In genomic region chr17:38568845-38569510, GRCh38 we compare ENCODE assay signal across 25 cellular contexts. TPM values are rescaled to one million over a fixed set of nuclear protein-coding genes. Genes with fewer than 3 reads are reported as not detected.
DNase-seq lines count a peak whose midpoint lies in the region; FAIRE-seq and TF ChIP-seq lines count a peak whose summit lies in the region.
"Had no signal": no experiment of that assay in that cellular context is flagged by ENCODE, and none has a peak within 500 bp of the region (broad histone marks: within the 10 kb centered on the region; RNA-seq: fewer than 3 reads in every experiment).

No MANE protein-coding gene starts in this region.

- no peaks in the 10 kb centered on the region for H3K36me3 ChIP-seq in suprapubic skin
- H3K36me3 ChIP-seq: BLaER1, cardiac muscle cell, left ventricle myocardium inferior had no signal

- TF ChIP-seq EP300 in suprapubic skin (IDR thresholded peaks at IDR 0.05), result no peak

- TF ChIP-seq POLR2A in suprapubic skin (IDR thresholded peaks at IDR 0.05), result no peak

- H3K4me1 Mint-ChIP-seq in chondrocyte (ENCODE audit: low read depth), result peaks cover 5% of the 10 kb centered on the region
- H3K4me1 Mint-ChIP-seq: activated T-helper 17 cell treated with anti-CD3 and anti-CD28 coated beads, Interleukin-2, amount 50 U/mL, for 72 hours had no signal

- H3K4me1 ChIP-seq in suprapubic skin, result peaks cover 14% of the 10 kb centered on the region

- no peaks in the 10 kb centered on the region for H3K9me3 Mint-ChIP-seq in chondrocyte (ENCODE audit: low read depth)
- H3K9me3 Mint-ChIP-seq: activated CD8-positive, alpha-beta T cell treated with anti-CD3 and anti-CD28 coated beads for 36 hours; activated T-helper 17 cell treated with anti-CD3 and anti-CD28 coated beads, Interleukin-2, amount 50 U/mL, for 72 hours had no signal

- no peak overlapping the region for H3K4me3 Mint-ChIP-seq in chondrocyte (ENCODE audit: unreplicated experiment)
- H3K4me3 Mint-ChIP-seq: activated CD8-positive, alpha-beta T cell treated with anti-CD3 and anti-CD28 coated beads for 36 hours; activated T-helper 17 cell treated with anti-CD3 and anti-CD28 coated beads, Interleukin-2, amount 50 U/mL, for 72 hours had no signal

- H3K27ac ChIP-seq in suprapubic skin, result no peak overlapping the region
- H3K27ac ChIP-seq: BLaER1, cardiac muscle cell, hepatocyte, left ventricle myocardium inferior had no signal

- H3K4me3 ChIP-seq in suprapubic skin, result no peak overlapping the region
- H3K4me3 ChIP-seq: BLaER1, cardiac muscle cell, hepatocyte, left ventricle myocardium inferior had no signal

- FAIRE-seq in D721Med (lab: Jason Lieb, UNC), result no peak
- FAIRE-seq: frontal cortex, HepG2 had no signal

- H3K36me3 Mint-ChIP-seq in chondrocyte (ENCODE audit: low read depth), result peaks cover 2% of the 10 kb centered on the region

- no peak overlapping the region for H3K27ac Mint-ChIP-seq in chondrocyte (ENCODE audit: unreplicated experiment)
- H3K27ac Mint-ChIP-seq: activated CD8-positive, alpha-beta T cell treated with anti-CD3 and anti-CD28 coated beads for 36 hours; activated T-helper 17 cell treated with anti-CD3 and anti-CD28 coated beads, Interleukin-2, amount 50 U/mL, for 72 hours had no signal

- H3K27me3 Mint-ChIP-seq in chondrocyte (ENCODE audit: low read depth), result peaks cover 79% of the 10 kb centered on the region

- WGBS in suprapubic skin, result 89% methylated on average over 9 of the region's 9 CpGs

- H3K27me3 ChIP-seq in suprapubic skin, result peaks cover 91% of the 10 kb centered on the region

- DNase-seq in DMS 273 (lab: John Stamatoyannopoulos, UW; ENCODE audit: unreplicated experiment) (peak; percentile 78), NCI-H446 (lab: John Stamatoyannopoulos, UW) (peak; percentile 68 to 91), cerebellar cortex (ENCODE audit: low spot score) (peak; percentile 75), middle frontal gyrus (ENCODE audit: extremely low spot score, low spot score) (peak; percentile 67), D721Med (ENCODE audit: insufficient read length, low spot score) (no peak), suprapubic skin (ENCODE audit: low spot score in 2 of 2) (no peak), OCI-M1 (lab: John Stamatoyannopoulos, UW) (no peak), chondrocyte (ENCODE audit: low spot score) (no peak)
- DNase-seq: activated CD4-positive, alpha-beta T cell treated with anti-CD3 and anti-CD28 coated beads for 1 hour; activated CD8-positive, alpha-beta T cell treated with anti-CD3 and anti-CD28 coated beads for 36 hours; activated naive CD4-positive, alpha-beta T cell treated with anti-CD3 and anti-CD28 coated beads, Interleukin-2, amount 50 U/mL, for 16 hours; amniotic stem cell; Caco-2; Kasumi-1; left ventricle myocardium inferior; naive thymus-derived CD8-positive, alpha-beta T cell; NCI-H1694 treated with DMSO at 0.1 percent for 48 hours; NCI-H2171 treated with DMSO at 0.1 percent for 48 hours; T-helper 2 cell had no signal

- TF ChIP-seq CTCF in D721Med (IDR thresholded peaks at IDR 0.05; ENCODE audit: insufficient read depth, missing control alignments) (no peak), suprapubic skin (IDR thresholded peaks at IDR 0.05) (no peak), chondrocyte (IDR thresholded peaks at IDR 0.05) (no peak)

- H3K9me3 ChIP-seq in suprapubic skin, result no peaks in the 10 kb centered on the region
- H3K9me3 ChIP-seq: BLaER1, Caco-2, left ventricle myocardium inferior had no signal

RNA-seq across cellular contexts. Expression of gene SRCIN1, which starts 36.8 kb away (rescaled TPM):
- total RNA-seq in suprapubic skin (10 to 100 TPM; 11.0 to 36.5 (median 17.4) TPM), chondrocyte (0.30 to 0.51 TPM in 2 of 3 replicates, not detected in the other)

Comparison
In these comparisons a context has a peak if more than half of its experiments do, and no peak if none do; other contexts are left out.
1. DNase-seq: peak in DMS 273 (single experiment), NCI-H446 (2 of 2), cerebellar cortex (single experiment) and middle frontal gyrus (single experiment); none in D721Med (single experiment), suprapubic skin (0 of 2), OCI-M1 (single experiment) and chondrocyte (single experiment).